10 cellular contexts compared by ENCODE assay signal in genomic region chr6:37308084-37308817, GRCh38. TPM values are rescaled to one million over a fixed set of nuclear protein-coding genes. Genes with fewer than 3 reads are reported as not detected.
A peak's percentile ranks its signal among the peaks of the same experiment; 100 is the strongest.
DNase-seq lines count a peak whose midpoint lies in the region; ATAC-seq and TF ChIP-seq lines count a peak whose summit lies in the region.
"Had no signal": no experiment of that assay in that cellular context is flagged by ENCODE, and none has a peak within 500 bp of the region (broad histone marks: within the 10 kb centered on the region; RNA-seq: fewer than 3 reads in every experiment).

No MANE protein-coding gene starts in this region.

- peaks cover 5% of the 10 kb centered on the region for H4K20me1 ChIP-seq in smooth muscle cell (ENCODE audit: low read depth)

- peak overlapping the region; percentile 49 for H3K4me2 ChIP-seq in smooth muscle cell

- no peak overlapping the region for H2AFZ ChIP-seq in smooth muscle cell (ENCODE audit: low read depth)

- peak; percentile 93 for DNase-seq in NCI-H446 treated with DMSO at 0.1 percent for 48 hours (lab: John Stamatoyannopoulos, UW)
- DNase-seq in fibroblast of gingiva (ENCODE audit: low read depth), result peak; percentile 24
- DNase-seq in smooth muscle cell (lab: John Stamatoyannopoulos, UW; ENCODE audit: unreplicated experiment), result no peak
- no peak for DNase-seq in RPMI8226
- no peak for DNase-seq in stimulated activated naive CD4-positive, alpha-beta T cell treated with Interleukin-2 at 50 U/mL for 16 hours (lab: John Stamatoyannopoulos, UW)
- DNase-seq: activated CD8-positive, alpha-beta memory T cell treated with anti-CD3 and anti-CD28 coated beads, Interleukin-2, amount 10 ng/mL, durations not matched to agents 7 days and 5 days; effector memory CD8-positive, alpha-beta T cell had no signal

- no peaks in the 10 kb centered on the region for H3K36me3 ChIP-seq in smooth muscle cell (ENCODE audit: low read depth)

- no peaks in the 10 kb centered on the region for H3K79me2 ChIP-seq in smooth muscle cell (ENCODE audit: low read depth)

- no peak for TF ChIP-seq EP300 in Ishikawa (IDR thresholded peaks at IDR 0.05; ENCODE audit: borderline replicate concordance)

- no peaks in the 10 kb centered on the region for H3K4me1 ChIP-seq in smooth muscle cell (ENCODE audit: low read depth)

- ATAC-seq in HG02763 (IDR thresholded peaks at IDR 0.05; ENCODE audit: unreplicated experiment) (no peak), HG03460 (IDR thresholded peaks at IDR 0.05; ENCODE audit: unreplicated experiment) (no peak)
- ATAC-seq: activated CD8-positive, alpha-beta memory T cell treated with anti-CD3 and anti-CD28 coated beads, Interleukin-2, amount 10 ng/mL, durations not matched to agents 7 days and 5 days; effector memory CD8-positive, alpha-beta T cell had no signal

- no peak overlapping the region for H3K4me3 ChIP-seq in smooth muscle cell

- H3K9me3 ChIP-seq in smooth muscle cell (replicated peaks; ENCODE audit: low read depth), result no peaks in the 10 kb centered on the region

- TF ChIP-seq CTCF in smooth muscle cell (IDR thresholded peaks at IDR 0.05; ENCODE audit: borderline replicate concordance, insufficient read depth, poor library complexity, severe bottlenecking), result no peak

- H3K27ac ChIP-seq in smooth muscle cell (ENCODE audit: low read depth), result peak overlapping the region; percentile 62

- no peaks in the 10 kb centered on the region for H3K27me3 ChIP-seq in smooth muscle cell (ENCODE audit: low read depth)

- H3K9ac ChIP-seq in smooth muscle cell (ENCODE audit: low read depth), result no peak overlapping the region

- TF ChIP-seq RAD21 in Ishikawa (IDR thresholded peaks at IDR 0.05; ENCODE audit: low read depth), result no peak

- WGBS in smooth muscle cell (ENCODE audit: low lambda C conversion rate), result 56% methylated on average over 5 of the region's 5 CpGs

- H3F3A ChIP-seq in smooth muscle cell (ENCODE audit: low read depth), result no peaks in the 10 kb centered on the region

TF ChIP-seq in Ishikawa, 13 proteins besides CTCF, POLR2A, EP300 and RAD21:
- TF ChIP-seq TEAD4 (IDR thresholded peaks at IDR 0.05) (no peak), REST (IDR thresholded peaks at IDR 0.05; ENCODE audit: low read depth) (no peak), CEBPB (IDR thresholded peaks at IDR 0.05) (no peak), NFIC (IDR thresholded peaks at IDR 0.05) (peak; percentile 55), CREB1 (IDR thresholded peaks at IDR 0.05; ENCODE audit: low read depth) (no peak), EGR1 (IDR thresholded peaks at IDR 0.05) (no peak), YY1 (IDR thresholded peaks at IDR 0.05; ENCODE audit: low read depth) (no peak)

RNA-seq across cellular contexts. Expression of gene RNF8, which starts 45.5 kb away (rescaled TPM):
- total RNA-seq in smooth muscle cell, result 16.7 and 17.3 TPM in 2 replicates
- 20.4 and 23.6 TPM in 2 replicates for polyA plus RNA-seq in smooth muscle cell

RNA-seq across cellular contexts. Expression of gene TMEM217, which starts 50.3 kb away (rescaled TPM):
- 0.31 and 0.40 TPM in 2 replicates for total RNA-seq in smooth muscle cell
- polyA plus RNA-seq in smooth muscle cell, result 1.2 and 1.9 TPM in 2 replicates

RNA-seq across cellular contexts. Expression of gene TBC1D22B, which starts 50.7 kb away (rescaled TPM):
- total RNA-seq in smooth muscle cell, result 7.2 and 7.3 TPM in 2 replicates
- 5.6 and 7.0 TPM in 2 replicates for polyA plus RNA-seq in smooth muscle cell

Comparison
In these comparisons a context has a peak if more than half of its experiments do, and no peak if none do; other contexts are left out.
1. DNase-seq: peak in NCI-H446 treated with DMSO at 0.1 percent for 48 hours (single experiment) and fibroblast of gingiva (single experiment); none in smooth muscle cell (single experiment), RPMI8226 (single experiment) and stimulated activated naive CD4-positive, alpha-beta T cell treated with Interleukin-2 at 50 U/mL for 16 hours (single experiment).